ENCODE assay signal across 8 cellular contexts in the genomic region with DNA sequence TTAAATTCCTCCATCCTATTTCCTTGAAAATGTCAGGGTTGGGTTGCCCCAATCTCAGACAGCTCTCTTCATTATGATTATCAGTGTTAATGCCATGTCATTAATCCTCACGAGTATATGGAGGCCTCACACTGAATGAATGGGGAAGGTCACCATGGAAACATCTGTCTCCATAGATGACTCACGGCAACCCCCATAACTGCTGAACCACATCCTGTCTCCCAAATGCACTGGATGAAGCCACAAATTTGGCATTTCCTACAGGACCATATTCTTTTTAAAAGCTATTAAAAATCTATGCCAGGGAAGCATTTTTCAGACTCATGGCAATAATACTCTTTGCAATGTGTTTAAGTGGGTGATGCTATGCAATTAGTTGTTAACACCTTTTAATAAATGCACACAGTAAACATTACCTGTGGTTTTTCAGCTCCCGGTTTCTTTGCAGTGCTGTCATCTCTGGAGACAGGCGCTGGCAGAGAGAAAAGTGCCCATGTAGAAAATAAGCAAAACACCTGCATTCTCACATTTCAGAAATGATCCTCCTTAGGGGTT.
DNase-seq lines count a peak whose midpoint lies in the region; ATAC-seq, FAIRE-seq and TF ChIP-seq lines count a peak whose summit lies in the region.

No MANE protein-coding gene starts in this region.

- peak overlapping the region; percentile 84 for H3K27ac ChIP-seq in epithelial cell of prostate

- ATAC-seq in left lobe of liver: no peak

- no peak for FAIRE-seq in GM12891 (lab: Jason Lieb, UNC)

- intact Hi-C loops in activated T-helper 1 cell treated with anti-CD3 and anti-CD28 coated beads, Interleukin-12 subunit alpha, Interleukin-12 subunit beta, Interleukin-2, Interleukin-4 antibody, amounts not matched to agents 30 ng/mL and 10 ng/mL and 1 ng/mL, durations not matched to agents 14 hours and 24 hours and 36 hours (cut with micrococcal nuclease): no loop called here

- H3K27ac Mint-ChIP-seq in activated T-helper 1 cell treated with anti-CD3 and anti-CD28 coated beads, Interleukin-12 subunit alpha, Interleukin-12 subunit beta, Interleukin-2, Interleukin-4 antibody, amounts not matched to agents 30 ng/mL and 10 ng/mL and 1 ng/mL, durations not matched to agents 14 hours and 24 hours and 36 hours: no peak overlapping the region

- H3K4me3 Mint-ChIP-seq in activated T-helper 1 cell treated with anti-CD3 and anti-CD28 coated beads, Interleukin-12 subunit alpha, Interleukin-12 subunit beta, Interleukin-2, Interleukin-4 antibody, amounts not matched to agents 30 ng/mL and 10 ng/mL and 1 ng/mL, durations not matched to agents 14 hours and 24 hours and 36 hours: no peak overlapping the region

- peaks cover 2% of the 10 kb centered on the region for H3K27me3 Mint-ChIP-seq in activated T-helper 1 cell treated with anti-CD3 and anti-CD28 coated beads, Interleukin-12 subunit alpha, Interleukin-12 subunit beta, Interleukin-2, Interleukin-4 antibody, amounts not matched to agents 30 ng/mL and 10 ng/mL and 1 ng/mL, durations not matched to agents 14 hours and 24 hours and 36 hours (ENCODE audit: insufficient read depth)

- H3K4me1 Mint-ChIP-seq in activated T-helper 1 cell treated with anti-CD3 and anti-CD28 coated beads, Interleukin-12 subunit alpha, Interleukin-12 subunit beta, Interleukin-2, Interleukin-4 antibody, amounts not matched to agents 30 ng/mL and 10 ng/mL and 1 ng/mL, durations not matched to agents 14 hours and 24 hours and 36 hours (ENCODE audit: low read depth): peaks cover 21% of the 10 kb centered on the region

- TF ChIP-seq CTCF in GM13977 (IDR thresholded peaks at IDR 0.05; ENCODE audit: extremely low read depth, insufficient read depth, missing control alignments): no peak

- TF ChIP-seq POLR2A in GM12891 (IDR thresholded peaks at IDR 0.05; ENCODE audit: low read depth, low read length): no peak

- in situ Hi-C loops in GM13977 (cut with MboI; ENCODE audit: low pct_unique_long_range_greater_than_20kb, low sequenced_read_pairs, unreplicated experiment): no loop called here

- H3K36me3 Mint-ChIP-seq in activated T-helper 1 cell treated with anti-CD3 and anti-CD28 coated beads, Interleukin-12 subunit alpha, Interleukin-12 subunit beta, Interleukin-2, Interleukin-4 antibody, amounts not matched to agents 30 ng/mL and 10 ng/mL and 1 ng/mL, durations not matched to agents 14 hours and 24 hours and 36 hours (ENCODE audit: low read depth): no peaks in the 10 kb centered on the region

- DNase-seq in GM12891 (ENCODE audit: insufficient read length, low spot score): peak; percentile 4
- peak; percentile 96 for DNase-seq in HCEC 1CT
- DNase-seq in NCI-H1105 (lab: John Stamatoyannopoulos, UW): peak; percentile 37
- DNase-seq in epithelial cell of prostate (ENCODE audit: low read depth, low spot score): no peak
- no peak for DNase-seq in left lobe of liver (ENCODE audit: low spot score)
- DNase-seq in GM13977 (ENCODE audit: low spot score): no peak
- no peak for DNase-seq in AML-193 (lab: John Stamatoyannopoulos, UW)
- DNase-seq in activated T-helper 1 cell treated with anti-CD3 and anti-CD28 coated beads, Interleukin-12 subunit alpha, Interleukin-12 subunit beta, Interleukin-2, Interleukin-4 antibody, amounts not matched to agents 30 ng/mL and 10 ng/mL and 1 ng/mL, durations not matched to agents 14 hours and 24 hours and 36 hours (ENCODE audit: low spot score): no peak

- H3K9me3 Mint-ChIP-seq in activated T-helper 1 cell treated with anti-CD3 and anti-CD28 coated beads, Interleukin-12 subunit alpha, Interleukin-12 subunit beta, Interleukin-2, Interleukin-4 antibody, amounts not matched to agents 30 ng/mL and 10 ng/mL and 1 ng/mL, durations not matched to agents 14 hours and 24 hours and 36 hours: no peaks in the 10 kb centered on the region

TF ChIP-seq in GM12891, 5 proteins besides CTCF, POLR2A, EP300 and RAD21:
- no peak for TF ChIP-seq PAX5 (IDR thresholded peaks at IDR 0.05; ENCODE audit: insufficient read depth, low read length, severe bottlenecking)
- TF ChIP-seq POU2F2 (IDR thresholded peaks at IDR 0.05; ENCODE audit: low read depth, low read length): no peak
- TF ChIP-seq TAF1 (IDR thresholded peaks at IDR 0.05; ENCODE audit: low read depth, low read length): no peak
- TF ChIP-seq SPI1 (IDR thresholded peaks at IDR 0.05; ENCODE audit: low read depth, low read length): no peak
- TF ChIP-seq POLR2AphosphoS5 (IDR thresholded peaks at IDR 0.05; ENCODE audit: low read depth, low read length): no peak

Comparison
In these comparisons a context has a peak if more than half of its experiments do, and no peak if none do; other contexts are left out.
1. DNase-seq: peak in GM12891 (single experiment), HCEC 1CT (single experiment) and NCI-H1105 (single experiment); none in epithelial cell of prostate (single experiment), left lobe of liver (single experiment), GM13977 (single experiment), AML-193 (0 of 2) and activated T-helper 1 cell treated with anti-CD3 and anti-CD28 coated beads, Interleukin-12 subunit alpha, Interleukin-12 subunit beta, Interleukin-2, Interleukin-4 antibody, amounts not matched to agents 30 ng/mL and 10 ng/mL and 1 ng/mL, durations not matched to agents 14 hours and 24 hours and 36 hours (single experiment).